11 cellular contexts compared by ENCODE assay signal in the genomic region with DNA sequence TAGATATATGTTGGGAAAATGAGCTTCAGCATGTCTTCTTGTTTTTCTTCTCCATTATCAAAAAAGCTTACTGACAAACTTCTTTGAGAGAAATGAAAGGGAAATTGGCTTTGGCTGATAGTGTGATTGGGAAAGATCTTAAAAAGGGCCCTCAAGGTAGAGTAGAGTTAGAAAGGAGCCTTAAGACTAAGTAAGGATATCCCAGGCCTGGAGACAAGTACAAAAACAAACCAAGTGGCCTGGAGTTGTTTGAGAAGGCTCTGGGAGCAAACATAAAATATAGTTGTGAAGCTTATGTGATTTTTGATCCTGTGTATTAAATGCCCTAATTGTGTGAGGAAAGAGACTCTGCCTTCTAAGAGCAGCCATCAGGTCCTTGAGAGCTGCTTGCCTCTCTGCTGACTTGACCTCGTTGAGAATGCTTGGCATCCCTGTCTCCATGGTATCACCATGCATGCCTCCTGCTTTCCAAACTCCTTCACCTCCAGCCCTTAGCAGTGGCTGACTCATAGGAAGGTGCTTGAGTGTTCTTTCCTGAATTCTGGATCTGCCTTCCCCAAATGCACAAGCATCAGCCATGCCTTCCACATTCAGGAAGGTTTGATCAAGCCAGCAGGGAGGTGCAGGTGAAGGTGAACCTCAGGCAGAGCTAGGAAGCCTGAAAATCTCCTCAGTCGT.
DNase-seq lines count a peak whose midpoint lies in the region; ATAC-seq and TF ChIP-seq lines count a peak whose summit lies in the region.
"Had no signal": no experiment of that assay in that cellular context is flagged by ENCODE, and none has a peak within 500 bp of the region (broad histone marks: within the 10 kb centered on the region; RNA-seq: fewer than 3 reads in every experiment).

No MANE protein-coding gene starts in this region.

- WGBS in tibial nerve, 2 donors = 38 to 46% methylated on average over 2 of the region's 2 CpGs

- no peaks in the 10 kb centered on the region for H3K27me3 Mint-ChIP-seq in T-helper 17 cell

- ATAC-seq in T-helper 17 cell (no peak), HG02678 (IDR thresholded peaks at IDR 0.05; ENCODE audit: unreplicated experiment) (no peak), GM21360 (IDR thresholded peaks at IDR 0.05; ENCODE audit: unreplicated experiment) (no peak)
- ATAC-seq: activated naive CD4-positive, alpha-beta T cell treated with anti-CD3 and anti-CD28 coated beads, Interleukin-2, amount 50 U/mL, for 72 hours; esophagus mucosa had no signal

- H3K27me3 ChIP-seq in tibial nerve = no peaks in the 10 kb centered on the region

- no peak overlapping the region for H3K4me3 ChIP-seq in foreskin fibroblast (ENCODE audit: low read depth in 1 of 2, low read length in 2 of 2)
- no peak overlapping the region for H3K4me3 ChIP-seq in tibial nerve

- H3K36me3 ChIP-seq in tibial nerve = peaks cover 0 to 85% (median 13%) of the 10 kb centered on the region in 3 donors

- no peak overlapping the region for H3K27ac ChIP-seq in tibial nerve

- H3K4me1 ChIP-seq in tibial nerve = no peaks in the 10 kb centered on the region

- no peak overlapping the region for H3K4me3 Mint-ChIP-seq in T-helper 17 cell

- no peak for TF ChIP-seq EP300 in tibial nerve (IDR thresholded peaks at IDR 0.05)

- DNase-seq in GM04503 (ENCODE audit: low read depth) (peak; percentile 65), T-helper 17 cell (no peak), foreskin fibroblast (peak; percentile 70 to 84), putamen (ENCODE audit: low spot score) (peak; percentile 36), tibial nerve (ENCODE audit: low spot score in 2 of 2) (no peak), GM13976 (ENCODE audit: low spot score) (no peak)
- DNase-seq: SHP77 treated with DMSO at 0.1 percent for 48 hours had no signal

- H3K27ac Mint-ChIP-seq in T-helper 17 cell = peak overlapping the region; percentile 60
- H3K27ac Mint-ChIP-seq: activated naive CD4-positive, alpha-beta T cell treated with anti-CD3 and anti-CD28 coated beads, Interleukin-2, amount 50 U/mL, for 72 hours had no signal

- in situ Hi-C loops in GM13976 (cut with MboI; ENCODE audit: low sequenced_read_pairs, unreplicated experiment) = loop anchor here (25.0 kb wide), 1 partner anchor 382 kb away; no protein-coding TSS in a partner anchor

- no peak for TF ChIP-seq CTCF in foreskin fibroblast (IDR thresholded peaks at IDR 0.05; ENCODE audit: low read depth, low read length)
- no peak for TF ChIP-seq CTCF in tibial nerve (IDR thresholded peaks at IDR 0.05)
- no peak for TF ChIP-seq CTCF in GM13976 (IDR thresholded peaks at IDR 0.05; ENCODE audit: borderline replicate concordance, control extremely low read depth, extremely low read depth, insufficient read depth, missing control alignments)

- H3K36me3 Mint-ChIP-seq in T-helper 17 cell (ENCODE audit: low read depth) = peaks cover 13% of the 10 kb centered on the region

- H3K9me3 ChIP-seq in T-helper 17 cell (ENCODE audit: control insufficient read depth, low read length, poor library complexity, severe bottlenecking) (no peaks in the 10 kb centered on the region), tibial nerve (no peaks in the 10 kb centered on the region)

- peaks cover 5% of the 10 kb centered on the region for H3K4me1 Mint-ChIP-seq in T-helper 17 cell

- TF ChIP-seq POLR2A in tibial nerve (IDR thresholded peaks at IDR 0.05) = no peak

Comparison
In these comparisons a context has a peak if more than half of its experiments do, and no peak if none do; other contexts are left out.
1. DNase-seq: peak in GM04503 (single experiment), foreskin fibroblast (2 of 2) and putamen (single experiment); none in T-helper 17 cell (0 of 3), tibial nerve (0 of 2) and GM13976 (single experiment).